Comparison of ENCODE assay signal across 1 cellular context in the genomic region with DNA sequence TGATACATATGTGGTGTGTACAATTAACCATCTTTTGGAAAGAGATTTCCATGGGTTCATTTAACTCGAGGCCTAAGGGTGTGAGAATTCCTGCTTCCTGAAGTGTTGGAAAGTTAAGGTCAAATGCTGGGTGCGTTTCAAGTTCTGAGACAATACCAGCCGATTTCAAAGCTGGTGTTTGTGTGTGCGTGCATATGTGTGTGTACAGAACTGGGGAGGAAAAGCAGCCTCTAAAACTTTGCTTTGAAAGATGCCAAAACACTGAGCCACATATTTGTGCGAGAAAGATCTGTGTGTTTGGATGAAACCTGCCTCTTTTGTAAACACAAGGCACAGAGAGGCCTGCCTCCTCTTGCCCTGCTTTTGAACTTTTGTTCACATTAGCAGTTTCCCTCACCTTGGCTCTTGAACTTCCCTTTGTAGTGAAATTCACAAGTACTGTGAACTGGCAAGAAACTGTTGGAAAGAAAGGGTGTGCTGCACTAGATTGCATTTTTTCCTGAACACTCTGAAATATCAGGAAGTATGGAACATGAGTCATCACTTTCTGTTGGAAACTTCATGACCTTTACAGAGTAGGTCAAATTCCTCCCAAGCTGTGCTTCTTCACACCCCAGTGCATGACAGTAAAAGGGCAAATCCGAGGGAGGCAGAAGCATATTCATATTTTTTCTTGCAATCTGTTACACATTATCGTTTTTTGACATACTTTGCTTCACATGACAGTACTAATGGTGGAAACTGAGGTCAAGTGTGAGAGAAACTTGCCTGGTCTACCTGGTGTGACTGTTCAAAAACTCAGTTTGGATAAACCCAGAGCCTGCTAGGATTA.
TF ChIP-seq lines count a peak whose summit lies in the region.

No MANE protein-coding gene starts in this region.

TF ChIP-seq in HepG2, 621 proteins besides CTCF, POLR2A, EP300 and RAD21 (continued from another document and continues in another):
- TF ChIP-seq DRAP1 (CRISPR knock-in tag; IDR thresholded peaks at IDR 0.05), result no peak; the same call in 1 of the 2 replicates
- no peak for TF ChIP-seq SMARCC2 (IDR thresholded peaks at IDR 0.05)
- peak; percentile 99 for TF ChIP-seq ZNF816 (CRISPR knock-in tag; IDR thresholded peaks at IDR 0.05; ENCODE audit: borderline replicate concordance)
- TF ChIP-seq, protein P1, sequence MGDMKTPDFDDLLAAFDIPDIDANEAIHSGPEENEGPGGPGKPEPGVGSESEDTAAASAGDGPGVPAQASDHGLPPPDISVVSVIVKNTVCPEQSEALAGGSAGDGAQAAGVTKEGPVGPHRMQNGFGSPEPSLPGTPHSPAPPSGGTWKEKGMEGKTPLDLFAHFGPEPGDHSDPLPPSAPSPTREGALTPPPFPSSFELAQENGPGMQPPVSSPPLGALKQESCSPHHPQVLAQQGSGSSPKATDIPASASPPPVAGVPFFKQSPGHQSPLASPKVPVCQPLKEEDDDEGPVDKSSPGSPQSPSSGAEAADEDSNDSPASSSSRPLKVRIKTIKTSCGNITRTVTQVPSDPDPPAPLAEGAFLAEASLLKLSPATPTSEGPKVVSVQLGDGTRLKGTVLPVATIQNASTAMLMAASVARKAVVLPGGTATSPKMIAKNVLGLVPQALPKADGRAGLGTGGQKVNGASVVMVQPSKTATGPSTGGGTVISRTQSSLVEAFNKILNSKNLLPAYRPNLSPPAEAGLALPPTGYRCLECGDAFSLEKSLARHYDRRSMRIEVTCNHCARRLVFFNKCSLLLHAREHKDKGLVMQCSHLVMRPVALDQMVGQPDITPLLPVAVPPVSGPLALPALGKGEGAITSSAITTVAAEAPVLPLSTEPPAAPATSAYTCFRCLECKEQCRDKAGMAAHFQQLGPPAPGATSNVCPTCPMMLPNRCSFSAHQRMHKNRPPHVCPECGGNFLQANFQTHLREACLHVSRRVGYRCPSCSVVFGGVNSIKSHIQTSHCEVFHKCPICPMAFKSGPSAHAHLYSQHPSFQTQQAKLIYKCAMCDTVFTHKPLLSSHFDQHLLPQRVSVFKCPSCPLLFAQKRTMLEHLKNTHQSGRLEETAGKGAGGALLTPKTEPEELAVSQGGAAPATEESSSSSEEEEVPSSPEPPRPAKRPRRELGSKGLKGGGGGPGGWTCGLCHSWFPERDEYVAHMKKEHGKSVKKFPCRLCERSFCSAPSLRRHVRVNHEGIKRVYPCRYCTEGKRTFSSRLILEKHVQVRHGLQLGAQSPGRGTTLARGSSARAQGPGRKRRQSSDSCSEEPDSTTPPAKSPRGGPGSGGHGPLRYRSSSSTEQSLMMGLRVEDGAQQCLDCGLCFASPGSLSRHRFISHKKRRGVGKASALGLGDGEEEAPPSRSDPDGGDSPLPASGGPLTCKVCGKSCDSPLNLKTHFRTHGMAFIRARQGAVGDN (CRISPR knock-in tag; IDR thresholded peaks at IDR 0.05), result no peak
- TF ChIP-seq ELF1 (CRISPR knock-in tag; IDR thresholded peaks at IDR 0.05), result peak; percentile 92
- TF ChIP-seq ATAD3A (CRISPR knock-in tag; IDR thresholded peaks at IDR 0.05), result no peak
- TF ChIP-seq ZNF414 (CRISPR knock-in tag; IDR thresholded peaks at IDR 0.05), result peak; percentile 92; the same call in 1 of the 2 replicates
- peak; percentile 74; the same call in 1 of the 2 replicates for TF ChIP-seq ZBTB10 (CRISPR knock-in tag; IDR thresholded peaks at IDR 0.05; ENCODE audit: borderline replicate concordance)
- no peak; the same call in 1 of the 2 replicates for TF ChIP-seq PLSCR1 (CRISPR knock-in tag; IDR thresholded peaks at IDR 0.05; ENCODE audit: borderline replicate concordance)
- TF ChIP-seq ADNP (CRISPR knock-in tag; IDR thresholded peaks at IDR 0.05), result no peak
- TF ChIP-seq ZNF883 (CRISPR knock-in tag; IDR thresholded peaks at IDR 0.05; ENCODE audit: not compliant biosample characterization), result no peak
- TF ChIP-seq SIX1 (CRISPR knock-in tag; IDR thresholded peaks at IDR 0.05; ENCODE audit: borderline replicate concordance), result peak; percentile 67; the same call in 1 of the 2 replicates
- peak; percentile 81; the same call in 1 of the 2 replicates for TF ChIP-seq ZNF124 (CRISPR knock-in tag; IDR thresholded peaks at IDR 0.05)
- peak; percentile 97 for TF ChIP-seq NCOA2 (CRISPR knock-in tag; IDR thresholded peaks at IDR 0.05)
- TF ChIP-seq ZNF562 (CRISPR knock-in tag; IDR thresholded peaks at IDR 0.05; ENCODE audit: borderline replicate concordance), result no peak
- no peak for TF ChIP-seq ZFYVE20 (CRISPR knock-in tag; IDR thresholded peaks at IDR 0.05; ENCODE audit: borderline replicate concordance, low read depth)
- TF ChIP-seq SNAI1 (CRISPR knock-in tag; IDR thresholded peaks at IDR 0.05; ENCODE audit: borderline replicate concordance), result no peak
- peak; percentile 56; the same call in 1 of the 2 replicates for TF ChIP-seq FOXA1 (IDR thresholded peaks at IDR 0.05)
- TF ChIP-seq FOXA1 (CRISPR knock-in tag; IDR thresholded peaks at IDR 0.05), result peak; percentile 91
- no peak for TF ChIP-seq SP1 (IDR thresholded peaks at IDR 0.05)
- TF ChIP-seq SP1 (CRISPR knock-in tag; IDR thresholded peaks at IDR 0.05), result no peak; the same call in 1 of the 2 replicates
- peak; percentile 90; the same call in 1 of the 2 replicates for TF ChIP-seq GATA4 (IDR thresholded peaks at IDR 0.05; ENCODE audit: borderline replicate concordance, low read depth)
- TF ChIP-seq ZBTB42 (CRISPR knock-in tag; IDR thresholded peaks at IDR 0.05), result no peak
- no peak for TF ChIP-seq KAT2B (IDR thresholded peaks at IDR 0.05; ENCODE audit: borderline replicate concordance, low read depth, low read length)
- TF ChIP-seq, protein P2, sequence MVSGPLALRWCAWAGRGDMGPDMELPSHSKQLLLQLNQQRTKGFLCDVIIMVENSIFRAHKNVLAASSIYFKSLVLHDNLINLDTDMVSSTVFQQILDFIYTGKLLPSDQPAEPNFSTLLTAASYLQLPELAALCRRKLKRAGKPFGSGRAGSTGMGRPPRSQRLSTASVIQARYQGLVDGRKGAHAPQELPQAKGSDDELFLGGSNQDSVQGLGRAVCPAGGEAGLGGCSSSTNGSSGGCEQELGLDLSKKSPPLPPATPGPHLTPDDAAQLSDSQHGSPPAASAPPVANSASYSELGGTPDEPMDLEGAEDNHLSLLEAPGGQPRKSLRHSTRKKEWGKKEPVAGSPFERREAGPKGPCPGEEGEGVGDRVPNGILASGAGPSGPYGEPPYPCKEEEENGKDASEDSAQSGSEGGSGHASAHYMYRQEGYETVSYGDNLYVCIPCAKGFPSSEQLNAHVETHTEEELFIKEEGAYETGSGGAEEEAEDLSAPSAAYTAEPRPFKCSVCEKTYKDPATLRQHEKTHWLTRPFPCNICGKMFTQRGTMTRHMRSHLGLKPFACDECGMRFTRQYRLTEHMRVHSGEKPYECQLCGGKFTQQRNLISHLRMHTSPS (CRISPR knock-in tag; IDR thresholded peaks at IDR 0.05; ENCODE audit: low read depth), result peak; percentile 73; the same call in 1 of the 2 replicates
- TF ChIP-seq IKZF1 (IDR thresholded peaks at IDR 0.05), result no peak
- no peak for TF ChIP-seq GRHL1 (CRISPR knock-in tag; conservative IDR thresholded peaks at IDR 0.05)
- TF ChIP-seq HOXA5 (CRISPR knock-in tag; IDR thresholded peaks at IDR 0.05), result peak; percentile 96
- TF ChIP-seq, protein P3, sequence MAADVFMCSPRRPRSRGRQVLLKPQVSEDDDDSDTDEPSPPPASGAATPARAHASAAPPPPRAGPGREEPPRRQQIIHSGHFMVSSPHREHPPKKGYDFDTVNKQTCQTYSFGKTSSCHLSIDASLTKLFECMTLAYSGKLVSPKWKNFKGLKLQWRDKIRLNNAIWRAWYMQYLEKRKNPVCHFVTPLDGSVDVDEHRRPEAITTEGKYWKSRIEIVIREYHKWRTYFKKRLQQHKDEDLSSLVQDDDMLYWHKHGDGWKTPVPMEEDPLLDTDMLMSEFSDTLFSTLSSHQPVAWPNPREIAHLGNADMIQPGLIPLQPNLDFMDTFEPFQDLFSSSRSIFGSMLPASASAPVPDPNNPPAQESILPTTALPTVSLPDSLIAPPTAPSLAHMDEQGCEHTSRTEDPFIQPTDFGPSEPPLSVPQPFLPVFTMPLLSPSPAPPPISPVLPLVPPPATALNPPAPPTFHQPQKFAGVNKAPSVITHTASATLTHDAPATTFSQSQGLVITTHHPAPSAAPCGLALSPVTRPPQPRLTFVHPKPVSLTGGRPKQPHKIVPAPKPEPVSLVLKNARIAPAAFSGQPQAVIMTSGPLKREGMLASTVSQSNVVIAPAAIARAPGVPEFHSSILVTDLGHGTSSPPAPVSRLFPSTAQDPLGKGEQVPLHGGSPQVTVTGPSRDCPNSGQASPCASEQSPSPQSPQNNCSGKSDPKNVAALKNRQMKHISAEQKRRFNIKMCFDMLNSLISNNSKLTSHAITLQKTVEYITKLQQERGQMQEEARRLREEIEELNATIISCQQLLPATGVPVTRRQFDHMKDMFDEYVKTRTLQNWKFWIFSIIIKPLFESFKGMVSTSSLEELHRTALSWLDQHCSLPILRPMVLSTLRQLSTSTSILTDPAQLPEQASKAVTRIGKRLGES (CRISPR knock-in tag; IDR thresholded peaks at IDR 0.05; ENCODE audit: borderline replicate concordance), result no peak
- no peak for TF ChIP-seq PAX8 (CRISPR knock-in tag; IDR thresholded peaks at IDR 0.05; ENCODE audit: borderline replicate concordance)
- 0 out of 2 replicates have a peak, but pooled peaks have one; percentile 16 for TF ChIP-seq ZNF160 (CRISPR knock-in tag; IDR thresholded peaks at IDR 0.05)
- no peak for TF ChIP-seq ZNF253 (CRISPR knock-in tag; IDR thresholded peaks at IDR 0.05; ENCODE audit: borderline replicate concordance)
- TF ChIP-seq ZNF614 (CRISPR knock-in tag; IDR thresholded peaks at IDR 0.05; ENCODE audit: borderline replicate concordance), result peak; percentile 94
- TF ChIP-seq ZKSCAN1 (IDR thresholded peaks at IDR 0.05; ENCODE audit: low read length), result 0 out of 2 replicates have a peak, but pooled peaks have one; percentile 3
- peak; percentile 67 for TF ChIP-seq ZNF547 (CRISPR knock-in tag; IDR thresholded peaks at IDR 0.05)
- no peak for TF ChIP-seq LRRFIP1 (CRISPR knock-in tag; conservative IDR thresholded peaks at IDR 0.05)
- TF ChIP-seq ZBTB1 (CRISPR knock-in tag; IDR thresholded peaks at IDR 0.05; ENCODE audit: borderline replicate concordance), result no peak
- peak; percentile 97 for TF ChIP-seq SMYD3 (CRISPR knock-in tag; IDR thresholded peaks at IDR 0.05)
- no peak for TF ChIP-seq MATR3 (CRISPR knock-in tag; IDR thresholded peaks at IDR 0.05)
- no peak for TF ChIP-seq GPN1 (CRISPR knock-in tag; IDR thresholded peaks at IDR 0.05; ENCODE audit: borderline replicate concordance)
